Comparison of ENCODE assay signal across 39 cellular contexts in genomic region chrX:147635186-147635585, GRCh38.
"Had no signal": no experiment of that assay in that cellular context is flagged by ENCODE, and none has a peak within 500 bp of the region (broad histone marks: within the 10 kb centered on the region; RNA-seq: fewer than 3 reads in every experiment).

No MANE protein-coding gene starts in this region.

- H3K27me3 Mint-ChIP-seq: activated naive CD4-positive, alpha-beta T cell treated with anti-CD3 and anti-CD28 coated beads, Interleukin-2, amount 10 ng/mL, durations not matched to agents 7 days and 5 days; activated naive CD8-positive, alpha-beta T cell; activated naive CD8-positive, alpha-beta T cell treated with anti-CD3 and anti-CD28 coated beads for 36 hours; activated naive CD8-positive, alpha-beta T cell treated with anti-CD3 and anti-CD28 coated beads, Interleukin-2, amount 10 ng/mL, durations not matched to agents 7 days and 5 days; activated naive CD8-positive, alpha-beta T cell treated with anti-CD3 and anti-CD28 coated beads, Interleukin-2, amount 50 U/mL, for 24 hours; activated T-helper 17 cell treated with anti-CD3 and anti-CD28 coated beads, Interleukin-2, amount 50 U/mL, for 72 hours; brain; central memory CD8-positive, alpha-beta T cell had no signal

- H3K27me3 ChIP-seq: adrenal gland, ascending aorta, body of pancreas, brain microvascular endothelial cell, cardiac muscle cell had no signal

- H3K4me3 Mint-ChIP-seq: activated naive CD4-positive, alpha-beta T cell treated with anti-CD3 and anti-CD28 coated beads for 36 hours; activated naive CD4-positive, alpha-beta T cell treated with anti-CD3 and anti-CD28 coated beads, Interleukin-2, amount 10 ng/mL, durations not matched to agents 7 days and 5 days; activated naive CD4-positive, alpha-beta T cell treated with anti-CD3 and anti-CD28 coated beads, Interleukin-2, amount 50 U/mL, for 24 hours; activated naive CD8-positive, alpha-beta T cell; activated naive CD8-positive, alpha-beta T cell treated with anti-CD3 and anti-CD28 coated beads for 36 hours; activated naive CD8-positive, alpha-beta T cell treated with anti-CD3 and anti-CD28 coated beads, Interleukin-2, amount 10 ng/mL, durations not matched to agents 7 days and 5 days; activated naive CD8-positive, alpha-beta T cell treated with anti-CD3 and anti-CD28 coated beads, Interleukin-2, amount 50 U/mL, for 24 hours; activated T-cell treated with anti-CD3 and anti-CD28 coated beads, Interleukin-2, amount 50 U/mL, for 24 hours; activated T-cell treated with anti-CD3 and anti-CD28 coated beads, Interleukin-2, amount 50 U/mL, for 4 hours; activated T-cell treated with anti-CD3 and anti-CD28 coated beads, Interleukin-2, amount 50 U/mL, for 72 hours; activated T-helper 1 cell treated with anti-CD3 and anti-CD28 coated beads, Interleukin-12 subunit alpha, Interleukin-12 subunit beta, Interleukin-2, Interleukin-4 antibody, amounts not matched to agents 30 ng/mL and 10 ng/mL and 1 ng/mL, durations not matched to agents 14 hours and 24 hours and 36 hours; activated T-helper 17 cell treated with anti-CD3 and anti-CD28 coated beads, Interleukin-2, amount 50 U/mL, for 72 hours; brain; central memory CD8-positive, alpha-beta T cell had no signal

- DNase-seq: activated effector memory CD4-positive, alpha-beta T cell treated with Interleukin-2 at 50 U/mL for 16 hours; activated gamma-delta T cell; activated gamma-delta T cell treated with Interleukin-2 at 50 U/mL for 16 hours; activated naive CD4-positive, alpha-beta T cell; activated naive CD4-positive, alpha-beta T cell treated with anti-CD3 and anti-CD28 coated beads for 36 hours; activated naive CD4-positive, alpha-beta T cell treated with anti-CD3 and anti-CD28 coated beads, Interleukin-2, amount 10 ng/mL, durations not matched to agents 7 days and 5 days; activated naive CD4-positive, alpha-beta T cell treated with anti-CD3 and anti-CD28 coated beads, Interleukin-2, amount 50 U/mL, for 16 hours; activated naive CD4-positive, alpha-beta T cell treated with Interleukin-2 at 50 U/mL for 16 hours; activated naive CD8-positive, alpha-beta T cell treated with anti-CD3 and anti-CD28 coated beads for 36 hours; activated naive CD8-positive, alpha-beta T cell treated with anti-CD3 and anti-CD28 coated beads, Interleukin-2, amount 10 ng/mL, durations not matched to agents 7 days and 5 days; activated naive CD8-positive, alpha-beta T cell treated with anti-CD3 and anti-CD28 coated beads, Interleukin-2, amount 50 U/mL, for 24 hours; activated T-cell treated with anti-CD3 and anti-CD28 coated beads, Interleukin-2, amount 50 U/mL, for 1 hour; activated T-cell treated with anti-CD3 and anti-CD28 coated beads, Interleukin-2, amount 50 U/mL, for 24 hours; activated T-cell treated with anti-CD3 and anti-CD28 coated beads, Interleukin-2, amount 50 U/mL, for 4 hours; activated T-cell treated with anti-CD3 and anti-CD28 coated beads, Interleukin-2, amount 50 U/mL, for 48 hours; activated T-cell treated with anti-CD3 and anti-CD28 coated beads, Interleukin-2, amount 50 U/mL, for 72 hours; adrenal gland; amniotic stem cell; amygdala; anterior cingulate cortex; aorta; body of pancreas; brain microvascular endothelial cell; caudate nucleus; central memory CD4-positive, alpha-beta T cell; cerebellar nuclear complex had no signal

- H3K9me3 ChIP-seq: adrenal gland, ascending aorta, body of pancreas, breast epithelium had no signal

- FAIRE-seq: bronchial epithelial cell, colon had no signal

- H3K36me3 ChIP-seq: adrenal gland, ascending aorta, brain microvascular endothelial cell, breast epithelium, cardiac muscle cell had no signal

- H3K27ac ChIP-seq: adrenal gland, ascending aorta, body of pancreas, brain microvascular endothelial cell, breast epithelium, cardiac muscle cell had no signal

- ATAC-seq: activated naive CD4-positive, alpha-beta T cell treated with anti-CD3 and anti-CD28 coated beads, Interleukin-2, amount 50 U/mL, for 72 hours; activated naive CD8-positive, alpha-beta T cell treated with anti-CD3 and anti-CD28 coated beads, Interleukin-2, amount 50 U/mL, for 24 hours; activated T-cell treated with anti-CD3 and anti-CD28 coated beads, Interleukin-2, amount 50 U/mL, for 4 hours; activated T-cell treated with anti-CD3 and anti-CD28 coated beads, Interleukin-2, amount 50 U/mL, for 72 hours; activated T-helper 17 cell treated with anti-CD3 and anti-CD28 coated beads, Interleukin-2, amount 50 U/mL, for 72 hours; body of pancreas had no signal

- H3K9me3 Mint-ChIP-seq: activated naive CD4-positive, alpha-beta T cell treated with anti-CD3 and anti-CD28 coated beads for 36 hours; activated naive CD4-positive, alpha-beta T cell treated with anti-CD3 and anti-CD28 coated beads, Interleukin-2, amount 10 ng/mL, durations not matched to agents 7 days and 5 days; activated naive CD4-positive, alpha-beta T cell treated with anti-CD3 and anti-CD28 coated beads, Interleukin-2, amount 50 U/mL, for 24 hours; activated naive CD4-positive, alpha-beta T cell treated with anti-CD3 and anti-CD28 coated beads, Interleukin-2, amount 50 U/mL, for 72 hours; activated naive CD8-positive, alpha-beta T cell treated with anti-CD3 and anti-CD28 coated beads for 36 hours; activated naive CD8-positive, alpha-beta T cell treated with anti-CD3 and anti-CD28 coated beads, Interleukin-2, amount 10 ng/mL, durations not matched to agents 7 days and 5 days; activated naive CD8-positive, alpha-beta T cell treated with anti-CD3 and anti-CD28 coated beads, Interleukin-2, amount 50 U/mL, for 24 hours; activated T-cell treated with anti-CD3 and anti-CD28 coated beads, Interleukin-2, amount 50 U/mL, for 24 hours; activated T-cell treated with anti-CD3 and anti-CD28 coated beads, Interleukin-2, amount 50 U/mL, for 4 hours; activated T-cell treated with anti-CD3 and anti-CD28 coated beads, Interleukin-2, amount 50 U/mL, for 72 hours; activated T-helper 1 cell treated with anti-CD3 and anti-CD28 coated beads, Interleukin-12 subunit alpha, Interleukin-12 subunit beta, Interleukin-2, Interleukin-4 antibody, amounts not matched to agents 30 ng/mL and 10 ng/mL and 1 ng/mL, durations not matched to agents 14 hours and 24 hours and 36 hours; activated T-helper 17 cell treated with anti-CD3 and anti-CD28 coated beads, Interleukin-2, amount 50 U/mL, for 72 hours; activated T-helper 2 cell treated with anti-CD3 and anti-CD28 coated beads, Interferon-gamma antibody, Interleukin-2, Interleukin-4, amounts not matched to agents 10 μg/mL and 5 μg/mL and 100 μg/mL, durations not matched to agents 14 hours and 24 hours and 36 hours; central memory CD8-positive, alpha-beta T cell had no signal

- H3K4me1 Mint-ChIP-seq: activated naive CD4-positive, alpha-beta T cell treated with anti-CD3 and anti-CD28 coated beads, Interleukin-2, amount 50 U/mL, for 24 hours; activated naive CD8-positive, alpha-beta T cell treated with anti-CD3 and anti-CD28 coated beads for 36 hours; activated naive CD8-positive, alpha-beta T cell treated with anti-CD3 and anti-CD28 coated beads, Interleukin-2, amount 50 U/mL, for 24 hours; activated T-helper 17 cell treated with anti-CD3 and anti-CD28 coated beads, Interleukin-2, amount 50 U/mL, for 72 hours; brain; central memory CD8-positive, alpha-beta T cell had no signal

- H3K4me3 ChIP-seq: adrenal gland, ascending aorta, body of pancreas, breast epithelium, cardiac muscle cell had no signal

- H3K4me1 ChIP-seq: adrenal gland, ascending aorta, body of pancreas, breast epithelium had no signal

- H3K36me3 Mint-ChIP-seq: activated naive CD4-positive, alpha-beta T cell treated with anti-CD3 and anti-CD28 coated beads, Interleukin-2, amount 10 ng/mL, durations not matched to agents 7 days and 5 days; activated naive CD4-positive, alpha-beta T cell treated with anti-CD3 and anti-CD28 coated beads, Interleukin-2, amount 50 U/mL, for 24 hours; activated naive CD4-positive, alpha-beta T cell treated with anti-CD3 and anti-CD28 coated beads, Interleukin-2, amount 50 U/mL, for 72 hours; activated naive CD8-positive, alpha-beta T cell; activated naive CD8-positive, alpha-beta T cell treated with anti-CD3 and anti-CD28 coated beads for 36 hours; activated naive CD8-positive, alpha-beta T cell treated with anti-CD3 and anti-CD28 coated beads, Interleukin-2, amount 10 ng/mL, durations not matched to agents 7 days and 5 days; brain had no signal

- H3K27ac Mint-ChIP-seq: activated naive CD4-positive, alpha-beta T cell treated with anti-CD3 and anti-CD28 coated beads for 36 hours; activated naive CD4-positive, alpha-beta T cell treated with anti-CD3 and anti-CD28 coated beads, Interleukin-2, amount 10 ng/mL, durations not matched to agents 7 days and 5 days; activated naive CD4-positive, alpha-beta T cell treated with anti-CD3 and anti-CD28 coated beads, Interleukin-2, amount 50 U/mL, for 24 hours; activated naive CD4-positive, alpha-beta T cell treated with anti-CD3 and anti-CD28 coated beads, Interleukin-2, amount 50 U/mL, for 72 hours; activated naive CD8-positive, alpha-beta T cell; activated naive CD8-positive, alpha-beta T cell treated with anti-CD3 and anti-CD28 coated beads for 36 hours; activated naive CD8-positive, alpha-beta T cell treated with anti-CD3 and anti-CD28 coated beads, Interleukin-2, amount 10 ng/mL, durations not matched to agents 7 days and 5 days; activated naive CD8-positive, alpha-beta T cell treated with anti-CD3 and anti-CD28 coated beads, Interleukin-2, amount 50 U/mL, for 24 hours; activated T-cell treated with anti-CD3 and anti-CD28 coated beads, Interleukin-2, amount 50 U/mL, for 24 hours; activated T-cell treated with anti-CD3 and anti-CD28 coated beads, Interleukin-2, amount 50 U/mL, for 72 hours; activated T-helper 1 cell treated with anti-CD3 and anti-CD28 coated beads, Interleukin-12 subunit alpha, Interleukin-12 subunit beta, Interleukin-2, Interleukin-4 antibody, amounts not matched to agents 30 ng/mL and 10 ng/mL and 1 ng/mL, durations not matched to agents 14 hours and 24 hours and 36 hours; activated T-helper 17 cell treated with anti-CD3 and anti-CD28 coated beads, Interleukin-2, amount 50 U/mL, for 72 hours; activated T-helper 2 cell treated with anti-CD3 and anti-CD28 coated beads, Interferon-gamma antibody, Interleukin-2, Interleukin-4, amounts not matched to agents 10 μg/mL and 5 μg/mL and 100 μg/mL, durations not matched to agents 14 hours and 24 hours and 36 hours; brain had no signal
